In genomic region chr11:12193515-12194336, GRCh38 we compare ENCODE assay signal across 19 cellular contexts.
DNase-seq lines count a peak whose midpoint lies in the region; ATAC-seq and TF ChIP-seq lines count a peak whose summit lies in the region.
"Had no signal": no experiment of that assay in that cellular context is flagged by ENCODE, and none has a peak within 500 bp of the region (broad histone marks: within the 10 kb centered on the region; RNA-seq: fewer than 3 reads in every experiment).

No MANE protein-coding gene starts in this region.

- no peaks in the 10 kb centered on the region for H3K27me3 Mint-ChIP-seq in activated CD8-positive, alpha-beta memory T cell treated with anti-CD3 and anti-CD28 coated beads, Interleukin-2, amount 10 ng/mL, durations not matched to agents 7 days and 5 days
- no peaks in the 10 kb centered on the region for H3K27me3 Mint-ChIP-seq in central memory CD8-positive, alpha-beta T cell
- H3K27me3 Mint-ChIP-seq in CD8-positive, alpha-beta T cell (ENCODE audit: low read depth) = no peaks in the 10 kb centered on the region

- ATAC-seq in activated CD8-positive, alpha-beta memory T cell treated with anti-CD3 and anti-CD28 coated beads, Interleukin-2, amount 10 ng/mL, durations not matched to agents 7 days and 5 days = no peak
- no peak for ATAC-seq in central memory CD8-positive, alpha-beta T cell (replicated peaks; ENCODE audit: extremely low read depth, poor library complexity, severe bottlenecking)
- no peak for ATAC-seq in HG03442 (IDR thresholded peaks at IDR 0.05; ENCODE audit: unreplicated experiment)
- ATAC-seq in HG03095 (IDR thresholded peaks at IDR 0.05; ENCODE audit: unreplicated experiment) = no peak
- ATAC-seq in CD8-positive, alpha-beta T cell = no peak
- ATAC-seq: WTC11 had no signal

- H3K79me2 ChIP-seq in osteoblast (ENCODE audit: insufficient read depth, low read length) = peaks cover 88% of the 10 kb centered on the region

- H3K27me3 ChIP-seq in osteoblast (ENCODE audit: insufficient read depth, low read length) = no peaks in the 10 kb centered on the region
- no peaks in the 10 kb centered on the region for H3K27me3 ChIP-seq in CD8-positive, alpha-beta T cell (ENCODE audit: insufficient read depth, low read length)
- H3K27me3 ChIP-seq: brain microvascular endothelial cell, esophagus squamous epithelium, stomach had no signal

- no peak overlapping the region for H3K4me2 ChIP-seq in osteoblast (ENCODE audit: insufficient read depth, low read length)

- no peak overlapping the region for H3K4me3 Mint-ChIP-seq in activated CD8-positive, alpha-beta memory T cell treated with anti-CD3 and anti-CD28 coated beads, Interleukin-2, amount 10 ng/mL, durations not matched to agents 7 days and 5 days
- H3K4me3 Mint-ChIP-seq in central memory CD8-positive, alpha-beta T cell = no peak overlapping the region
- H3K4me3 Mint-ChIP-seq in CD8-positive, alpha-beta T cell = no peak overlapping the region
- H3K4me3 Mint-ChIP-seq: activated naive CD4-positive, alpha-beta T cell treated with anti-CD3 and anti-CD28 coated beads for 36 hours; WTC11 had no signal

- H3K9me3 Mint-ChIP-seq in activated CD8-positive, alpha-beta memory T cell treated with anti-CD3 and anti-CD28 coated beads, Interleukin-2, amount 10 ng/mL, durations not matched to agents 7 days and 5 days (ENCODE audit: low read depth) = no peaks in the 10 kb centered on the region
- no peaks in the 10 kb centered on the region for H3K9me3 Mint-ChIP-seq in central memory CD8-positive, alpha-beta T cell
- H3K9me3 Mint-ChIP-seq in CD8-positive, alpha-beta T cell = no peaks in the 10 kb centered on the region
- H3K9me3 Mint-ChIP-seq: activated naive CD4-positive, alpha-beta T cell treated with anti-CD3 and anti-CD28 coated beads for 36 hours; WTC11 had no signal

- H3K4me3 ChIP-seq in osteoblast (ENCODE audit: insufficient read depth, low read length) = no peak overlapping the region
- no peak overlapping the region for H3K4me3 ChIP-seq in CD8-positive, alpha-beta T cell (ENCODE audit: low read depth, low read length)
- H3K4me3 ChIP-seq: esophagus squamous epithelium, stomach had no signal

- peaks cover 33% of the 10 kb centered on the region for H3K4me1 ChIP-seq in osteoblast (ENCODE audit: insufficient read depth, low read length)
- H3K4me1 ChIP-seq in CD8-positive, alpha-beta T cell (ENCODE audit: insufficient read depth, low read length) = peaks cover 54% of the 10 kb centered on the region

- CTCF ChIA-PET in activated CD8-positive, alpha-beta memory T cell treated with anti-CD3 and anti-CD28 coated beads, Interleukin-2, amount 10 ng/mL, durations not matched to agents 7 days and 5 days (lab: Charles Lee) = interaction anchor here (1.0 to 1.4 kb wide), 5 partner anchors 12 to 89 kb away, joined by 3 to 4 read pairs (median 3); no protein-coding TSS in a partner anchor
- CTCF ChIA-PET in CD8-positive, alpha-beta T cell (lab: Charles Lee) = interaction anchor here (0.8 kb wide), 1 partner anchor 8 kb away, joined by 4 read pairs; no protein-coding TSS in a partner anchor

- H4K20me1 ChIP-seq in osteoblast (ENCODE audit: insufficient read depth, low read length) = no peaks in the 10 kb centered on the region

- H3K4me1 Mint-ChIP-seq in activated CD8-positive, alpha-beta memory T cell treated with anti-CD3 and anti-CD28 coated beads, Interleukin-2, amount 10 ng/mL, durations not matched to agents 7 days and 5 days = peaks cover 71% of the 10 kb centered on the region
- H3K4me1 Mint-ChIP-seq in central memory CD8-positive, alpha-beta T cell = peaks cover 64% of the 10 kb centered on the region
- H3K4me1 Mint-ChIP-seq in CD8-positive, alpha-beta T cell (ENCODE audit: low read depth) = peaks cover 68% of the 10 kb centered on the region
- H3K4me1 Mint-ChIP-seq: WTC11 had no signal

- H3K9me3 ChIP-seq in osteoblast (ENCODE audit: low read depth, low read length) = no peaks in the 10 kb centered on the region
- H3K9me3 ChIP-seq in CD8-positive, alpha-beta T cell (ENCODE audit: low read length) = no peaks in the 10 kb centered on the region
- H3K9me3 ChIP-seq: esophagus squamous epithelium, stomach had no signal

- H3K27ac ChIP-seq in osteoblast (ENCODE audit: low read depth, low read length) = peak overlapping the region; percentile 49
- no peak overlapping the region for H3K27ac ChIP-seq in CD8-positive, alpha-beta T cell (ENCODE audit: low read depth, low read length)
- H3K27ac ChIP-seq: brain microvascular endothelial cell, esophagus squamous epithelium, stomach had no signal

- no peak overlapping the region for H2AFZ ChIP-seq in osteoblast (ENCODE audit: low read length)

- peaks cover 32% of the 10 kb centered on the region for H3K36me3 Mint-ChIP-seq in activated CD8-positive, alpha-beta memory T cell treated with anti-CD3 and anti-CD28 coated beads, Interleukin-2, amount 10 ng/mL, durations not matched to agents 7 days and 5 days
- peaks cover 9% of the 10 kb centered on the region for H3K36me3 Mint-ChIP-seq in central memory CD8-positive, alpha-beta T cell (ENCODE audit: insufficient read depth)
- no peaks in the 10 kb centered on the region for H3K36me3 Mint-ChIP-seq in CD8-positive, alpha-beta T cell
- H3K36me3 Mint-ChIP-seq: WTC11 had no signal

- no peak for TF ChIP-seq CTCF in osteoblast (IDR thresholded peaks at IDR 0.05; ENCODE audit: extremely low read depth, low read depth, low read length)
- no peak for TF ChIP-seq CTCF in CD8-positive, alpha-beta T cell (IDR thresholded peaks at IDR 0.05)

- H3K36me3 ChIP-seq in osteoblast (ENCODE audit: insufficient read depth, low read length) = peaks cover 65% of the 10 kb centered on the region
- H3K36me3 ChIP-seq in CD8-positive, alpha-beta T cell (ENCODE audit: insufficient read depth, low read length) = no peaks in the 10 kb centered on the region
- H3K36me3 ChIP-seq: esophagus squamous epithelium had no signal

- DNase-seq in activated CD8-positive, alpha-beta memory T cell treated with anti-CD3 and anti-CD28 coated beads, Interleukin-2, amount 10 ng/mL, durations not matched to agents 7 days and 5 days = no peak
- no peak for DNase-seq in activated CD8-positive, alpha-beta memory T cell treated with anti-CD3 and anti-CD28 coated beads, Interleukin-2, amount 50 U/mL, for 4 hours
- DNase-seq in OCI-M1 (lab: John Stamatoyannopoulos, UW) (peak; percentile 9), osteoblast (ENCODE audit: insufficient read length, low spot score, missing footprints) (no peak)
- DNase-seq in central memory CD8-positive, alpha-beta T cell (ENCODE audit: low spot score in 2 of 2) = no peak
- no peak for DNase-seq in CD8-positive, alpha-beta T cell
- DNase-seq: activated naive CD4-positive, alpha-beta T cell treated with anti-CD3 and anti-CD28 coated beads for 36 hours; brain microvascular endothelial cell; dermis blood vessel endothelial cell; EL; esophagus squamous epithelium; glutamatergic neuron; NCI-H1694 treated with DMSO at 0.1 percent for 48 hours; NCI-H226; occipital lobe; stomach had no signal

- POLR2A ChIA-PET in CD8-positive, alpha-beta T cell (lab: Charles Lee) = interaction anchor here (0.8 to 2.7 kb wide), 4 partner anchors 11 to 51 kb away, joined by 3 to 20 read pairs (median 4); no protein-coding TSS in a partner anchor

- intact Hi-C loops in CD8-positive, alpha-beta T cell (cut with DNase I, micrococcal nuclease) = no loop called here

- H3K27ac Mint-ChIP-seq in activated CD8-positive, alpha-beta memory T cell treated with anti-CD3 and anti-CD28 coated beads, Interleukin-2, amount 10 ng/mL, durations not matched to agents 7 days and 5 days = peak overlapping the region; percentile 3
- peak overlapping the region; percentile 94 for H3K27ac Mint-ChIP-seq in central memory CD8-positive, alpha-beta T cell (ENCODE audit: low read depth)
- H3K27ac Mint-ChIP-seq in CD8-positive, alpha-beta T cell = no peak overlapping the region
- H3K27ac Mint-ChIP-seq: activated naive CD4-positive, alpha-beta T cell treated with anti-CD3 and anti-CD28 coated beads for 36 hours; WTC11 had no signal
